In the genomic region with DNA sequence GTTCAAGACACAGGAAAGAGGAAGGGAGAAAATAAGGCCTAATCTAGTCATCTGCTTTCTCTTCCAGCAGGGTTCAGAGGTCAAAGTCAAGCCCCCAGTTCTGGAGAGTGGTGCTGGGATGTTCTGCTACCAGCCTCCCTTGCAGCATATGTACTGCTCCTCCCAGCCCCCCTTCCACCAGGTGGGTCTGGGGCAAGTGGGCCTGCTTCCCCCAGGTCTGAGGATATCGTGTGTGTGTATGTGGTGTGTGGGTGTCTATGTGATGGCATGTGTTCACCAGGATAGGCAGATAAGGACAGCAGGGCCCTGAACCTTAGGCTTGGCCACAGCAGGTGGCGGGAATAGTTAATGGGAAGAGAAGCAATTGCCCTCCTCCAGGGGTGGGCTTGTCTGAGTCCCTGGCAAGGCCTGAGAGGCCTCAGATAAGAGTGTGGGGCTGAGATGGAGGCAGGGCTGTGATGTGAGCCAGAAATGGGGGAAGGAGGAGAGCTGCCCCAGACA, we compare ENCODE assay signal across 1 cellular context.
TF ChIP-seq lines count a peak whose summit lies in the region.

No MANE protein-coding gene starts in this region.

TF ChIP-seq in K562, 482 proteins besides CTCF, POLR2A, EP300 and RAD21 (continued from another document and continues in another):
- TF ChIP-seq MGA (IDR thresholded peaks at IDR 0.05) (no peak), ESRRB (CRISPR knock-in tag; IDR thresholded peaks at IDR 0.05; ENCODE audit: borderline replicate concordance) (no peak), KDM4B (IDR thresholded peaks at IDR 0.05; ENCODE audit: borderline replicate concordance in 2 of 2, low read depth in 1 of 2) (no peak), PYGO2 (tag; IDR thresholded peaks at IDR 0.05) (no peak), MCM7 (IDR thresholded peaks at IDR 0.05) (no peak), ETV1 (tag; conservative IDR thresholded peaks at IDR 0.05; ENCODE audit: low read depth) (no peak), ZNF583 (CRISPR knock-in tag; IDR thresholded peaks at IDR 0.05) (peak; percentile 84; the same call in 1 of the 2 replicates), TOE1 (IDR thresholded peaks at IDR 0.05; ENCODE audit: borderline replicate concordance) (no peak; the same call in 1 of the 2 replicates), TOE1 (CRISPR knock-in tag; IDR thresholded peaks at IDR 0.05; ENCODE audit: borderline replicate concordance, low read depth) (no peak), ZFX (CRISPR knock-in tag; IDR thresholded peaks at IDR 0.05) (peak; percentile 49; the same call in 1 of the 2 replicates), TSHZ1 (CRISPR knock-in tag; IDR thresholded peaks at IDR 0.05) (no peak), DDX20 (tag; IDR thresholded peaks at IDR 0.05; ENCODE audit: low read depth) (no peak), SAFB (IDR thresholded peaks at IDR 0.05; ENCODE audit: borderline replicate concordance, low read depth, low read length) (no peak), ZNF57 (CRISPR knock-in tag; IDR thresholded peaks at IDR 0.05) (no peak), COPS2 (conservative IDR thresholded peaks at IDR 0.05) (no peak)
- TF ChIP-seq, protein P1, sequence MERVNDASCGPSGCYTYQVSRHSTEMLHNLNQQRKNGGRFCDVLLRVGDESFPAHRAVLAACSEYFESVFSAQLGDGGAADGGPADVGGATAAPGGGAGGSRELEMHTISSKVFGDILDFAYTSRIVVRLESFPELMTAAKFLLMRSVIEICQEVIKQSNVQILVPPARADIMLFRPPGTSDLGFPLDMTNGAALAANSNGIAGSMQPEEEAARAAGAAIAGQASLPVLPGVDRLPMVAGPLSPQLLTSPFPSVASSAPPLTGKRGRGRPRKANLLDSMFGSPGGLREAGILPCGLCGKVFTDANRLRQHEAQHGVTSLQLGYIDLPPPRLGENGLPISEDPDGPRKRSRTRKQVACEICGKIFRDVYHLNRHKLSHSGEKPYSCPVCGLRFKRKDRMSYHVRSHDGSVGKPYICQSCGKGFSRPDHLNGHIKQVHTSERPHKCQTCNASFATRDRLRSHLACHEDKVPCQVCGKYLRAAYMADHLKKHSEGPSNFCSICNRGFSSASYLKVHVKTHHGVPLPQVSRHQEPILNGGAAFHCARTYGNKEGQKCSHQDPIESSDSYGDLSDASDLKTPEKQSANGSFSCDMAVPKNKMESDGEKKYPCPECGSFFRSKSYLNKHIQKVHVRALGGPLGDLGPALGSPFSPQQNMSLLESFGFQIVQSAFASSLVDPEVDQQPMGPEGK (CRISPR knock-in tag; IDR thresholded peaks at IDR 0.05; ENCODE audit: borderline replicate concordance), result no peak
- TF ChIP-seq, protein P2, sequence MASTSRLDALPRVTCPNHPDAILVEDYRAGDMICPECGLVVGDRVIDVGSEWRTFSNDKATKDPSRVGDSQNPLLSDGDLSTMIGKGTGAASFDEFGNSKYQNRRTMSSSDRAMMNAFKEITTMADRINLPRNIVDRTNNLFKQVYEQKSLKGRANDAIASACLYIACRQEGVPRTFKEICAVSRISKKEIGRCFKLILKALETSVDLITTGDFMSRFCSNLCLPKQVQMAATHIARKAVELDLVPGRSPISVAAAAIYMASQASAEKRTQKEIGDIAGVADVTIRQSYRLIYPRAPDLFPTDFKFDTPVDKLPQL (IDR thresholded peaks at IDR 0.05; ENCODE audit: extremely low read depth, insufficient read length), result no peak
- TF ChIP-seq, protein P3, sequence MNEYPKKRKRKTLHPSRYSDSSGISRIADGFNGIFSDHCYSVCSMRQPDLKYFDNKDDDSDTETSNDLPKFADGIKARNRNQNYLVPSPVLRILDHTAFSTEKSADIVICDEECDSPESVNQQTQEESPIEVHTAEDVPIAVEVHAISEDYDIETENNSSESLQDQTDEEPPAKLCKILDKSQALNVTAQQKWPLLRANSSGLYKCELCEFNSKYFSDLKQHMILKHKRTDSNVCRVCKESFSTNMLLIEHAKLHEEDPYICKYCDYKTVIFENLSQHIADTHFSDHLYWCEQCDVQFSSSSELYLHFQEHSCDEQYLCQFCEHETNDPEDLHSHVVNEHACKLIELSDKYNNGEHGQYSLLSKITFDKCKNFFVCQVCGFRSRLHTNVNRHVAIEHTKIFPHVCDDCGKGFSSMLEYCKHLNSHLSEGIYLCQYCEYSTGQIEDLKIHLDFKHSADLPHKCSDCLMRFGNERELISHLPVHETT (CRISPR knock-in tag; conservative IDR thresholded peaks at IDR 0.05 in 1 of 2, IDR thresholded peaks at IDR 0.05 in 1 of 2), result peak in 1 of 2 experiments; percentile 51; a peak in 1 of 4 replicates
- TF ChIP-seq, protein P4, sequence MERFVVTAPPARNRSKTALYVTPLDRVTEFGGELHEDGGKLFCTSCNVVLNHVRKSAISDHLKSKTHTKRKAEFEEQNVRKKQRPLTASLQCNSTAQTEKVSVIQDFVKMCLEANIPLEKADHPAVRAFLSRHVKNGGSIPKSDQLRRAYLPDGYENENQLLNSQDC (CRISPR knock-in tag; IDR thresholded peaks at IDR 0.05), result no peak
- TF ChIP-seq, protein P5, sequence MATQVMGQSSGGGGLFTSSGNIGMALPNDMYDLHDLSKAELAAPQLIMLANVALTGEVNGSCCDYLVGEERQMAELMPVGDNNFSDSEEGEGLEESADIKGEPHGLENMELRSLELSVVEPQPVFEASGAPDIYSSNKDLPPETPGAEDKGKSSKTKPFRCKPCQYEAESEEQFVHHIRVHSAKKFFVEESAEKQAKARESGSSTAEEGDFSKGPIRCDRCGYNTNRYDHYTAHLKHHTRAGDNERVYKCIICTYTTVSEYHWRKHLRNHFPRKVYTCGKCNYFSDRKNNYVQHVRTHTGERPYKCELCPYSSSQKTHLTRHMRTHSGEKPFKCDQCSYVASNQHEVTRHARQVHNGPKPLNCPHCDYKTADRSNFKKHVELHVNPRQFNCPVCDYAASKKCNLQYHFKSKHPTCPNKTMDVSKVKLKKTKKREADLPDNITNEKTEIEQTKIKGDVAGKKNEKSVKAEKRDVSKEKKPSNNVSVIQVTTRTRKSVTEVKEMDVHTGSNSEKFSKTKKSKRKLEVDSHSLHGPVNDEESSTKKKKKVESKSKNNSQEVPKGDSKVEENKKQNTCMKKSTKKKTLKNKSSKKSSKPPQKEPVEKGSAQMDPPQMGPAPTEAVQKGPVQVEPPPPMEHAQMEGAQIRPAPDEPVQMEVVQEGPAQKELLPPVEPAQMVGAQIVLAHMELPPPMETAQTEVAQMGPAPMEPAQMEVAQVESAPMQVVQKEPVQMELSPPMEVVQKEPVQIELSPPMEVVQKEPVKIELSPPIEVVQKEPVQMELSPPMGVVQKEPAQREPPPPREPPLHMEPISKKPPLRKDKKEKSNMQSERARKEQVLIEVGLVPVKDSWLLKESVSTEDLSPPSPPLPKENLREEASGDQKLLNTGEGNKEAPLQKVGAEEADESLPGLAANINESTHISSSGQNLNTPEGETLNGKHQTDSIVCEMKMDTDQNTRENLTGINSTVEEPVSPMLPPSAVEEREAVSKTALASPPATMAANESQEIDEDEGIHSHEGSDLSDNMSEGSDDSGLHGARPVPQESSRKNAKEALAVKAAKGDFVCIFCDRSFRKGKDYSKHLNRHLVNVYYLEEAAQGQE (CRISPR knock-in tag; IDR thresholded peaks at IDR 0.05; ENCODE audit: low read depth), result no peak
- TF ChIP-seq, protein P6, sequence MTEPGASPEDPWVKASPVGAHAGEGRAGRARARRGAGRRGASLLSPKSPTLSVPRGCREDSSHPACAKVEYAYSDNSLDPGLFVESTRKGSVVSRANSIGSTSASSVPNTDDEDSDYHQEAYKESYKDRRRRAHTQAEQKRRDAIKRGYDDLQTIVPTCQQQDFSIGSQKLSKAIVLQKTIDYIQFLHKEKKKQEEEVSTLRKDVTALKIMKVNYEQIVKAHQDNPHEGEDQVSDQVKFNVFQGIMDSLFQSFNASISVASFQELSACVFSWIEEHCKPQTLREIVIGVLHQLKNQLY (CRISPR knock-in tag; conservative IDR thresholded peaks at IDR 0.05), result no peak
- TF ChIP-seq, protein P7, sequence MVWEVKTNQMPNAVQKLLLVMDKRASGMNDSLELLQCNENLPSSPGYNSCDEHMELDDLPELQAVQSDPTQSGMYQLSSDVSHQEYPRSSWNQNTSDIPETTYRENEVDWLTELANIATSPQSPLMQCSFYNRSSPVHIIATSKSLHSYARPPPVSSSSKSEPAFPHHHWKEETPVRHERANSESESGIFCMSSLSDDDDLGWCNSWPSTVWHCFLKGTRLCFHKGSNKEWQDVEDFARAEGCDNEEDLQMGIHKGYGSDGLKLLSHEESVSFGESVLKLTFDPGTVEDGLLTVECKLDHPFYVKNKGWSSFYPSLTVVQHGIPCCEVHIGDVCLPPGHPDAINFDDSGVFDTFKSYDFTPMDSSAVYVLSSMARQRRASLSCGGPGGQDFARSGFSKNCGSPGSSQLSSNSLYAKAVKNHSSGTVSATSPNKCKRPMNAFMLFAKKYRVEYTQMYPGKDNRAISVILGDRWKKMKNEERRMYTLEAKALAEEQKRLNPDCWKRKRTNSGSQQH (CRISPR knock-in tag; IDR thresholded peaks at IDR 0.05), result peak; percentile 67; the same call in 1 of the 2 replicates
